Comparison of ENCODE assay signal across 8 cellular contexts in genomic region chr2:196718796-196719564, GRCh38.
DNase-seq lines count a peak whose midpoint lies in the region; ATAC-seq and TF ChIP-seq lines count a peak whose summit lies in the region.

No MANE protein-coding gene starts in this region.

- H3K4me1 ChIP-seq in CD4-positive, alpha-beta memory T cell (ENCODE audit: insufficient read depth, low read length): no peaks in the 10 kb centered on the region

- TF ChIP-seq CTCF in GM10248 (IDR thresholded peaks at IDR 0.05; ENCODE audit: control extremely low read depth, extremely low read depth, low read depth, missing control alignments): no peak
- TF ChIP-seq CTCF in neural crest cell (conservative IDR thresholded peaks at IDR 0.05): peak; percentile 18

- peaks cover 6% of the 10 kb centered on the region for H3K36me3 Mint-ChIP-seq in neural crest cell (ENCODE audit: low read depth)
- H3K36me3 Mint-ChIP-seq in CD4-positive, alpha-beta memory T cell: no peaks in the 10 kb centered on the region

- intact Hi-C loops in CD4-positive, alpha-beta memory T cell (cut with micrococcal nuclease): no loop called here

- no peaks in the 10 kb centered on the region for H3K36me3 ChIP-seq in CD4-positive, alpha-beta memory T cell (ENCODE audit: insufficient read depth, low read length)

- POLR2A ChIA-PET in GM10248 (lab: Yijun Ruan, JAX): no interaction called here
- POLR2A ChIA-PET in CD4-positive, alpha-beta memory T cell (lab: Charles Lee; ENCODE audit: partially characterized antibody): no interaction called here

- peak overlapping the region; percentile 55 for H3K27ac Mint-ChIP-seq in neural crest cell (ENCODE audit: unreplicated experiment)
- no peak overlapping the region for H3K27ac Mint-ChIP-seq in CD4-positive, alpha-beta memory T cell

- H3K27ac ChIP-seq in CD4-positive, alpha-beta memory T cell (ENCODE audit: low read depth, low read length): no peak overlapping the region

- CTCF ChIA-PET in GM10248 (lab: Yijun Ruan, JAX): interaction anchor here (0.7 to 2.6 kb wide), 5 partner anchors 8 to 32 kb away, joined by 3 to 10 read pairs (median 3); no protein-coding TSS in a partner anchor
- CTCF ChIA-PET in CD4-positive, alpha-beta memory T cell (lab: Charles Lee; ENCODE audit: partially characterized antibody): no interaction called here

- H3K9me3 Mint-ChIP-seq in neural crest cell: no peaks in the 10 kb centered on the region
- no peaks in the 10 kb centered on the region for H3K9me3 Mint-ChIP-seq in CD4-positive, alpha-beta memory T cell

- DNase-seq in GM10248 (ENCODE audit: extremely low spot score) (peak; percentile 15), brain pericyte (ENCODE audit: low read depth, low spot score) (peak; percentile 90), neural crest cell (ENCODE audit: low read depth, low spot score) (no peak), DMS114 treated with DMSO at 0.1 percent for 48 hours (lab: John Stamatoyannopoulos, UW; ENCODE audit: unreplicated experiment) (no peak), NCI-H2029 (lab: John Stamatoyannopoulos, UW) (no peak)
- DNase-seq in CD4-positive, alpha-beta memory T cell: no peak

- H3K27me3 ChIP-seq in CD4-positive, alpha-beta memory T cell (ENCODE audit: insufficient read depth, low read length): no peaks in the 10 kb centered on the region

- H3K27me3 Mint-ChIP-seq in neural crest cell (ENCODE audit: low read depth): no peaks in the 10 kb centered on the region
- no peaks in the 10 kb centered on the region for H3K27me3 Mint-ChIP-seq in CD4-positive, alpha-beta memory T cell

- no peak overlapping the region for H3K4me3 ChIP-seq in CD4-positive, alpha-beta memory T cell (ENCODE audit: low read length in 2 of 2)

- ATAC-seq in HG03342 (IDR thresholded peaks at IDR 0.05; ENCODE audit: unreplicated experiment): peak; percentile 44
- no peak for ATAC-seq in HG03565 (IDR thresholded peaks at IDR 0.05; ENCODE audit: unreplicated experiment)

- H3K9me3 ChIP-seq in CD4-positive, alpha-beta memory T cell (ENCODE audit: control insufficient read depth in 1 of 2, low read length in 2 of 2): no peaks in the 10 kb centered on the region

- H3K4me1 Mint-ChIP-seq in neural crest cell: peaks cover 11% of the 10 kb centered on the region
- no peaks in the 10 kb centered on the region for H3K4me1 Mint-ChIP-seq in CD4-positive, alpha-beta memory T cell

- H3K4me3 Mint-ChIP-seq in neural crest cell: no peak overlapping the region
- no peak overlapping the region for H3K4me3 Mint-ChIP-seq in CD4-positive, alpha-beta memory T cell

Comparison
In these comparisons a context has a peak if more than half of its experiments do, and no peak if none do; other contexts are left out.
1. DNase-seq: peak in GM10248 (single experiment) and brain pericyte (single experiment); none in neural crest cell (single experiment), DMS114 treated with DMSO at 0.1 percent for 48 hours (single experiment), NCI-H2029 (single experiment) and CD4-positive, alpha-beta memory T cell (0 of 5).